Comparison of ENCODE assay signal across 20 cellular contexts in genomic region chrX:39396358-39396995, GRCh38.
DNase-seq lines count a peak whose midpoint lies in the region; ATAC-seq and TF ChIP-seq lines count a peak whose summit lies in the region.
"Had no signal": no experiment of that assay in that cellular context is flagged by ENCODE, and none has a peak within 500 bp of the region (broad histone marks: within the 10 kb centered on the region; RNA-seq: fewer than 3 reads in every experiment).

No MANE protein-coding gene starts in this region.

- no TSS peak for BruUV-seq in MCF 10A (replicated peaks; lab: Mats Ljungman, UMichigan)

- ATAC-seq in HG03175 (IDR thresholded peaks at IDR 0.05; ENCODE audit: unreplicated experiment) (no peak), HG02610 (IDR thresholded peaks at IDR 0.05; ENCODE audit: unreplicated experiment) (no peak)
- ATAC-seq: sciatic nerve; stimulated activated naive CD8-positive, alpha-beta T cell treated with anti-CD3 and anti-CD28 coated beads, Interleukin-15, amount 100 ng/mL, for 72 hours had no signal

- intact Hi-C loops in MCF 10A (cut with micrococcal nuclease): no loop called here

- no peak overlapping the region for H3K27ac Mint-ChIP-seq in MCF 10A (ENCODE audit: low read depth, unreplicated experiment)
- H3K27ac Mint-ChIP-seq: CD14-positive monocyte, IgD-negative memory B cell had no signal

- no peaks in the 10 kb centered on the region for H3K36me3 Mint-ChIP-seq in MCF 10A (ENCODE audit: insufficient read depth, unreplicated experiment)
- H3K36me3 Mint-ChIP-seq: CD14-positive monocyte, IgD-negative memory B cell had no signal

- DNase-seq in COLO668 (lab: John Stamatoyannopoulos, UW; ENCODE audit: unreplicated experiment) (peak; percentile 43), NCI-H128 (lab: John Stamatoyannopoulos, UW; ENCODE audit: unreplicated experiment) (peak; percentile 10), NCI-H2196 treated with DMSO at 0.1 percent for 48 hours (lab: John Stamatoyannopoulos, UW; ENCODE audit: unreplicated experiment) (peak; percentile 22), SK-N-DZ (ENCODE audit: low spot score) (peak; percentile 16), MCF 10A (ENCODE audit: unreplicated experiment) (no peak), inferior parietal cortex (ENCODE audit: extremely low spot score) (no peak)
- DNase-seq: activated CD4-positive, alpha-beta T cell treated with anti-CD3 and anti-CD28 coated beads for 48 hours; activated CD8-positive, alpha-beta memory T cell treated with anti-CD3 and anti-CD28 coated beads, Interleukin-2, amount 50 U/mL, for 48 hours; activated gamma-delta T cell treated with Interleukin-2 at 50 U/mL for 16 hours; amniotic stem cell; GM23248; head of caudate nucleus; NK-92 treated with Interleukin-12 subunit alpha and Interleukin-12 subunit beta, amount 100 ng/mL, for 24 hours; stimulated activated naive CD8-positive, alpha-beta T cell treated with anti-CD3 and anti-CD28 coated beads, Interleukin-15, amount 100 ng/mL, for 72 hours; upper lobe of left lung had no signal

- peaks cover 79% of the 10 kb centered on the region for H3K27me3 Mint-ChIP-seq in MCF 10A (ENCODE audit: insufficient read depth, unreplicated experiment)
- H3K27me3 Mint-ChIP-seq: stimulated activated naive CD8-positive, alpha-beta T cell treated with anti-CD3 and anti-CD28 coated beads, Interleukin-15, amount 100 ng/mL, for 72 hours had no signal

- no peaks in the 10 kb centered on the region for H3K9me3 Mint-ChIP-seq in MCF 10A (ENCODE audit: unreplicated experiment)
- H3K9me3 Mint-ChIP-seq: stimulated activated naive CD8-positive, alpha-beta T cell treated with anti-CD3 and anti-CD28 coated beads, Interleukin-15, amount 100 ng/mL, for 72 hours had no signal

- no peaks in the 10 kb centered on the region for H3K4me1 Mint-ChIP-seq in MCF 10A (ENCODE audit: insufficient read depth, unreplicated experiment)
- H3K4me1 Mint-ChIP-seq: CD14-positive monocyte, IgD-negative memory B cell had no signal

- CTCF ChIA-PET in MCF 10A (lab: Yijun Ruan, JAX): interaction anchor here (0.5 to 0.6 kb wide), 2 partner anchors 912 to 1176 kb away, joined by 3 read pairs; no protein-coding TSS in a partner anchor

- no peak overlapping the region for H3K4me3 Mint-ChIP-seq in MCF 10A (ENCODE audit: unreplicated experiment)
- H3K4me3 Mint-ChIP-seq: CD14-positive monocyte; IgD-negative memory B cell; stimulated activated naive CD8-positive, alpha-beta T cell treated with anti-CD3 and anti-CD28 coated beads, Interleukin-15, amount 100 ng/mL, for 72 hours had no signal

- POLR2A ChIA-PET in MCF 10A (lab: Yijun Ruan, JAX): no interaction called here

- no peak for TF ChIP-seq CTCF in MCF 10A (IDR thresholded peaks at IDR 0.05; ENCODE audit: unreplicated experiment)

Comparison
In these comparisons a context has a peak if more than half of its experiments do, and no peak if none do; other contexts are left out.
1. DNase-seq: peak in COLO668 (single experiment), NCI-H128 (single experiment), NCI-H2196 treated with DMSO at 0.1 percent for 48 hours (single experiment) and SK-N-DZ (single experiment); none in MCF 10A (single experiment) and inferior parietal cortex (single experiment).